ENCODE assay signal across 10 cellular contexts in the genomic region with DNA sequence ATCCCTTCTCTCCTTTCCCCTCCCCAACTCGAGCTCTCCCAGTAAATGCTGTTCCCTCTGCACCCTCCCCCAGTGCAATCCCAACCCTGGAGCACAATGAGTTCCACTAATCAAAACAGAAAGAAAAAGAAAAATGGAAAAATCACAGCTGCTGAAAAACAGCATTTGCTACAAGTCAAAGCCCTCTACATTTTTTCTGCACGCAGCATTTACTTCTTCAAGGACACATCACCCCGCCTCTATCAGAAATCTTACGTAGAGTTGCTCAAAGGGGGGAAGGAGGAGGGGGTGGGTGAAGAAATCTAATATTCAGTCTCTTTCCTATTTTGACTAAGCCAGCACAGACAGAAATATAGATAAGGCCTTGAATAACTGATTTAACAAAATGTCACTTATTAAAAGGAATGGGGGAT. TPM values are rescaled to one million over a fixed set of nuclear protein-coding genes. Genes with fewer than 3 reads are reported as not detected.
DNase-seq lines count a peak whose midpoint lies in the region; ATAC-seq and TF ChIP-seq lines count a peak whose summit lies in the region.
"Had no signal": no experiment of that assay in that cellular context is flagged by ENCODE, and none has a peak within 500 bp of the region (broad histone marks: within the 10 kb centered on the region; RNA-seq: fewer than 3 reads in every experiment).

No MANE protein-coding gene starts in this region.

- H3K27ac ChIP-seq in mesendoderm (ENCODE audit: low read depth, low read length) (peak overlapping the region; percentile 74), tibial nerve (peak overlapping the region; percentile 4 to 90 (median 78))

- CTCF ChIA-PET in activated CD8-positive, alpha-beta memory T cell treated with anti-CD3 and anti-CD28 coated beads, Interleukin-2, amount 10 ng/mL, durations not matched to agents 7 days and 5 days (lab: Charles Lee) = interaction anchor here (0.8 to 3.2 kb wide), 6 partner anchors 9 to 106 kb away, joined by 3 to 16 read pairs (median 4); no protein-coding TSS in a partner anchor

- peak overlapping the region; percentile 13 for H3K4me2 ChIP-seq in mesendoderm (ENCODE audit: low read length)

- ATAC-seq in activated CD8-positive, alpha-beta memory T cell treated with anti-CD3 and anti-CD28 coated beads, Interleukin-2, amount 10 ng/mL, durations not matched to agents 7 days and 5 days = no peak
- no peak for ATAC-seq in GM19035 (IDR thresholded peaks at IDR 0.05; ENCODE audit: unreplicated experiment)

- peaks cover 6% of the 10 kb centered on the region for H3K79me1 ChIP-seq in mesendoderm (ENCODE audit: low read length)

- TF ChIP-seq EP300 in tibial nerve (IDR thresholded peaks at IDR 0.05) = no peak

- H3K9me3 ChIP-seq in tibial nerve = no peaks in the 10 kb centered on the region

- peak overlapping the region; percentile 37 for H3K4me3 Mint-ChIP-seq in activated CD8-positive, alpha-beta memory T cell treated with anti-CD3 and anti-CD28 coated beads, Interleukin-2, amount 10 ng/mL, durations not matched to agents 7 days and 5 days
- no peak overlapping the region for H3K4me3 Mint-ChIP-seq in dendritic cell treated with granulocyte-macrophage colony-stimulating factor and Interleukin-4, amounts not matched to agents 40 ng/mL and 50 ng/mL, for 4 days

- H2AK5ac ChIP-seq in mesendoderm (ENCODE audit: low read length) = no peak overlapping the region

- peak overlapping the region; percentile 76 for H3K56ac ChIP-seq in mesendoderm (ENCODE audit: low read length)

- H3K4me1 ChIP-seq in mesendoderm (ENCODE audit: control insufficient read depth, low read depth, low read length) (peaks cover 28% of the 10 kb centered on the region), tibial nerve (peaks cover 0 to 49% (median 19%) of the 10 kb centered on the region in 4 donors)

- no peak overlapping the region for H3K23ac ChIP-seq in mesendoderm (ENCODE audit: low read length)

- WGBS in mesendoderm (ENCODE audit: extremely low coverage, insufficient coverage, low lambda C conversion rate) = no CpG with 5 or more reads among the region's 4 CpGs
- 23 to 28% methylated on average over 4 of the region's 4 CpGs for WGBS in tibial nerve, 2 donors

- H3K18ac ChIP-seq in mesendoderm (ENCODE audit: low read length) = peak overlapping the region; percentile 87

- peaks cover 17% of the 10 kb centered on the region for H3K79me2 ChIP-seq in mesendoderm (ENCODE audit: control insufficient read depth, insufficient read depth, low read length)

- peaks cover 50% of the 10 kb centered on the region for H3K4me1 Mint-ChIP-seq in activated CD8-positive, alpha-beta memory T cell treated with anti-CD3 and anti-CD28 coated beads, Interleukin-2, amount 10 ng/mL, durations not matched to agents 7 days and 5 days
- peaks cover 67% of the 10 kb centered on the region for H3K4me1 Mint-ChIP-seq in dendritic cell treated with granulocyte-macrophage colony-stimulating factor and Interleukin-4, amounts not matched to agents 40 ng/mL and 50 ng/mL, for 4 days (ENCODE audit: low read depth)

- no peak for TF ChIP-seq CTCF in tibial nerve (IDR thresholded peaks at IDR 0.05)

- H3K36me3 ChIP-seq in mesendoderm (ENCODE audit: control insufficient read depth, insufficient read depth, low read length) = no peaks in the 10 kb centered on the region
- no peaks in the 10 kb centered on the region for H3K36me3 ChIP-seq in tibial nerve

- H3K4me3 ChIP-seq in mesendoderm (ENCODE audit: low read length) = no peak overlapping the region
- H3K4me3 ChIP-seq in tibial nerve = peak overlapping the region in 3 of 4 donors; percentile 0 to 29 (median 22)

- H3K9me3 Mint-ChIP-seq in activated CD8-positive, alpha-beta memory T cell treated with anti-CD3 and anti-CD28 coated beads, Interleukin-2, amount 10 ng/mL, durations not matched to agents 7 days and 5 days (ENCODE audit: low read depth) = no peaks in the 10 kb centered on the region
- no peaks in the 10 kb centered on the region for H3K9me3 Mint-ChIP-seq in dendritic cell treated with granulocyte-macrophage colony-stimulating factor and Interleukin-4, amounts not matched to agents 40 ng/mL and 50 ng/mL, for 4 days

- H2BK5ac ChIP-seq in mesendoderm (ENCODE audit: low read length) = no peak overlapping the region

- no peak overlapping the region for H4K8ac ChIP-seq in mesendoderm (ENCODE audit: low read depth, low read length)

- H3K9ac ChIP-seq in mesendoderm (ENCODE audit: low read length) = peak overlapping the region; percentile 55

- H2BK120ac ChIP-seq in mesendoderm (ENCODE audit: low read depth, low read length) = no peak overlapping the region

- H3K4ac ChIP-seq in mesendoderm (ENCODE audit: low read depth, low read length) = no peak overlapping the region

- H2BK15ac ChIP-seq in mesendoderm (replicated peaks; ENCODE audit: low read depth) = no peak overlapping the region

- no peak overlapping the region for H4K5ac ChIP-seq in mesendoderm (ENCODE audit: low read length)

- no peaks in the 10 kb centered on the region for H3K27me3 ChIP-seq in mesendoderm (ENCODE audit: insufficient read depth, low read length, poor library complexity)
- no peaks in the 10 kb centered on the region for H3K27me3 ChIP-seq in tibial nerve

- peak overlapping the region; percentile 50 for H3K27ac Mint-ChIP-seq in activated CD8-positive, alpha-beta memory T cell treated with anti-CD3 and anti-CD28 coated beads, Interleukin-2, amount 10 ng/mL, durations not matched to agents 7 days and 5 days
- peak overlapping the region; percentile 49 for H3K27ac Mint-ChIP-seq in dendritic cell treated with granulocyte-macrophage colony-stimulating factor and Interleukin-4, amounts not matched to agents 40 ng/mL and 50 ng/mL, for 4 days

- TF ChIP-seq POLR2A in tibial nerve (IDR thresholded peaks at IDR 0.05) = no peak

- H3K36me3 Mint-ChIP-seq in activated CD8-positive, alpha-beta memory T cell treated with anti-CD3 and anti-CD28 coated beads, Interleukin-2, amount 10 ng/mL, durations not matched to agents 7 days and 5 days = peaks cover 37% of the 10 kb centered on the region
- peaks cover 37% of the 10 kb centered on the region for H3K36me3 Mint-ChIP-seq in dendritic cell treated with granulocyte-macrophage colony-stimulating factor and Interleukin-4, amounts not matched to agents 40 ng/mL and 50 ng/mL, for 4 days (ENCODE audit: low read depth)

- no peaks in the 10 kb centered on the region for H3K27me3 Mint-ChIP-seq in activated CD8-positive, alpha-beta memory T cell treated with anti-CD3 and anti-CD28 coated beads, Interleukin-2, amount 10 ng/mL, durations not matched to agents 7 days and 5 days
- no peaks in the 10 kb centered on the region for H3K27me3 Mint-ChIP-seq in dendritic cell treated with granulocyte-macrophage colony-stimulating factor and Interleukin-4, amounts not matched to agents 40 ng/mL and 50 ng/mL, for 4 days

- DNase-seq in activated CD8-positive, alpha-beta memory T cell treated with anti-CD3 and anti-CD28 coated beads, Interleukin-2, amount 10 ng/mL, durations not matched to agents 7 days and 5 days = no peak
- DNase-seq in activated CD8-positive, alpha-beta memory T cell treated with anti-CD3 and anti-CD28 coated beads, Interleukin-2, amount 50 U/mL, for 4 hours = no peak
- DNase-seq in mesendoderm = no peak
- peak in 1 of 2 donors; percentile 19 for DNase-seq in tibial nerve (ENCODE audit: low spot score in 2 of 2)
- no peak for DNase-seq in NCI-H226
- DNase-seq in NCI-H187 (lab: John Stamatoyannopoulos, UW) = no peak
- DNase-seq: amygdala, MM.1S had no signal

- intact Hi-C loops in dendritic cell treated with granulocyte-macrophage colony-stimulating factor and Interleukin-4, amounts not matched to agents 40 ng/mL and 50 ng/mL, for 4 days (cut with micrococcal nuclease) = no loop called here

RNA-seq across cellular contexts. Expression of a gene that starts 10.7 kb away (rescaled TPM):
- total RNA-seq in activated CD8-positive, alpha-beta memory T cell treated with anti-CD3 and anti-CD28 coated beads, Interleukin-2, amount 10 ng/mL, durations not matched to agents 7 days and 5 days = 10 to 100 TPM; 16.2 to 36.0 TPM
- polyA plus RNA-seq in mesendoderm (2013, experiment 1 of 2) = 4.7 TPM
- 5.2 TPM for polyA plus RNA-seq in mesendoderm (2013, experiment 2 of 2)
- 1 to 10 TPM; 4.2 to 7.2 (median 4.9) TPM for total RNA-seq in tibial nerve
